Comparison of ENCODE assay signal across 21 cellular contexts in genomic region chr1:2858676-2859075, GRCh38.
"Had no signal": no experiment of that assay in that cellular context is flagged by ENCODE, and none has a peak within 500 bp of the region (broad histone marks: within the 10 kb centered on the region; RNA-seq: fewer than 3 reads in every experiment).

No MANE protein-coding gene starts in this region.

- H3K36me3 ChIP-seq: lower lobe of right lung, sigmoid colon, thyroid gland had no signal

- H3K9me3 ChIP-seq: body of pancreas, lower lobe of right lung, sigmoid colon, thyroid gland had no signal

- H3K27ac ChIP-seq: body of pancreas, coronary artery, lower lobe of right lung, sigmoid colon, thyroid gland had no signal

- H3K4me1 Mint-ChIP-seq: activated B cell treated with CpG ODN at 0.5 μM for 24 hours; activated CD4-positive, alpha-beta memory T cell treated with anti-CD3 and anti-CD28 coated beads, Interleukin-2, amount 10 ng/mL, durations not matched to agents 7 days and 5 days; activated CD8-positive, alpha-beta memory T cell treated with anti-CD3 and anti-CD28 coated beads, Interleukin-2, amount 10 ng/mL, durations not matched to agents 7 days and 5 days had no signal

- H3K27ac Mint-ChIP-seq: activated B cell treated with CpG ODN at 0.5 μM for 24 hours; activated CD4-positive, alpha-beta memory T cell treated with anti-CD3 and anti-CD28 coated beads, Interleukin-2, amount 10 ng/mL, durations not matched to agents 7 days and 5 days; activated CD8-positive, alpha-beta memory T cell treated with anti-CD3 and anti-CD28 coated beads, Interleukin-2, amount 10 ng/mL, durations not matched to agents 7 days and 5 days had no signal

- H3K4me1 ChIP-seq: body of pancreas, lower lobe of right lung, sigmoid colon had no signal

- FAIRE-seq: endometrium had no signal

- H3K4me3 Mint-ChIP-seq: activated B cell treated with CpG ODN at 0.5 μM for 24 hours; activated CD4-positive, alpha-beta memory T cell treated with anti-CD3 and anti-CD28 coated beads, Interleukin-2, amount 10 ng/mL, durations not matched to agents 7 days and 5 days; activated CD8-positive, alpha-beta memory T cell treated with anti-CD3 and anti-CD28 coated beads, Interleukin-2, amount 10 ng/mL, durations not matched to agents 7 days and 5 days had no signal

- H3K4me3 ChIP-seq: body of pancreas, coronary artery, lower lobe of right lung, sigmoid colon, thyroid gland had no signal

- DNase-seq: activated B cell treated with CpG ODN at 0.5 μM for 24 hours; activated CD4-positive, alpha-beta memory T cell treated with anti-CD3 and anti-CD28 coated beads, Interleukin-2, amount 10 ng/mL, durations not matched to agents 7 days and 5 days; activated CD4-positive, alpha-beta T cell treated with anti-CD3 and anti-CD28 coated beads for 48 hours; activated CD8-positive, alpha-beta memory T cell treated with anti-CD3 and anti-CD28 coated beads, Interleukin-2, amount 10 ng/mL, durations not matched to agents 7 days and 5 days; activated naive CD4-positive, alpha-beta T cell; body of pancreas; central memory CD4-positive, alpha-beta T cell; erythroblast; foreskin melanocyte; glutamatergic neuron; hippocampal formation; islet precursor cell; left colon; sigmoid colon; stimulated activated CD4-positive, alpha-beta T cell treated with anti-CD3 and anti-CD28 coated beads, Interleukin-4, amount 100 ng/mL, for 4 hours; stimulated activated naive CD4-positive, alpha-beta T cell; SW 1271; thyroid gland had no signal

- H3K27me3 ChIP-seq: body of pancreas, thyroid gland had no signal

- ATAC-seq: activated CD8-positive, alpha-beta memory T cell treated with anti-CD3 and anti-CD28 coated beads, Interleukin-2, amount 10 ng/mL, durations not matched to agents 7 days and 5 days; body of pancreas; left colon; lower lobe of right lung had no signal

- H3K27me3 Mint-ChIP-seq: activated B cell treated with CpG ODN at 0.5 μM for 24 hours; activated CD4-positive, alpha-beta memory T cell treated with anti-CD3 and anti-CD28 coated beads, Interleukin-2, amount 10 ng/mL, durations not matched to agents 7 days and 5 days; activated CD8-positive, alpha-beta memory T cell treated with anti-CD3 and anti-CD28 coated beads, Interleukin-2, amount 10 ng/mL, durations not matched to agents 7 days and 5 days had no signal
